ENCODE assay signal across 19 cellular contexts in the genomic region with DNA sequence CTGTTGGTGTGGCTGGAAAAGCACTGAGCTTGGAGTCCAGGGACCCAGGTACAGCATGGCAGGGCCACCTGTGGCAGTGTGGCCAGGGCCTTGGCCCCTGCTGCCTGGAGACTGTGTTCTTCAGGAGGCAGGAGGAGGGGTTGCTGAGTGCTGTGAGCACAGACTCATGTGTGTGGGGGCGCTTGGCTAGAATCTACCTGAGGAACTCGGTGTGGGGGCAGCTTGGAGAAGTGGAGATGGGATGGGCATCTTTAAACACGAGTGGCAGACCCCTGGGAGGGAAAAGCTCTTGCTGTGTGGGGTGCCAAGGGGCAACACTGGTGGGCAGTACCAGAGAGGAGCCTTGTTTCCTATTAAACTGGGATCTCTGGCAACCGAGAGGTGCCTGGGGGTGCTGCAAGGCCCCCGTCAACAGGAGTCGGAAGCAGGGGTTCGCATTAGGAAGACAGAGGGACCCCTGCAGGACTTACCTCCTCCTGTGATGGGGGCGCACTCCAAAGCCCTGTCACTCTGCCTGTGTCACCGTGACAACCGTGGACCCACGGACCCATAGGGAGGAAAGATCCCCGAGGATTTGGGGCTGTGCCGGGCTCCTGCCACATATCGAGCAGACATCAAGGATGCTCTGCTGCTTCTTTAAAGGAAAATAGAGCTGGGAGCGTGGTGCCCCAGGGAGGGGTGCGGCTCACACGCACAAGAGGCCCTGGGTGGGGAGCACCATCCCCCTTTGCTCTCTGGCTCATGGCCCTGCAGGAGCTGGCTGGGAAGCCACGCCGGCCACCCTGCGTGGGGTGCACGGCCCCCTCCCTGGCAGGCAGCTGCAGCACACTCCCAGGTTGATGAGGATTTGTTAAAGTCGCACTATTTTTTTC.
DNase-seq lines count a peak whose midpoint lies in the region; TF ChIP-seq lines count a peak whose summit lies in the region.
"Had no signal": no experiment of that assay in that cellular context is flagged by ENCODE, and none has a peak within 500 bp of the region (broad histone marks: within the 10 kb centered on the region; RNA-seq: fewer than 3 reads in every experiment).

No MANE protein-coding gene starts in this region.

- no peak overlapping the region for H3K4me3 Mint-ChIP-seq in activated naive CD4-positive, alpha-beta T cell treated with anti-CD3 and anti-CD28 coated beads, Interleukin-2, amount 10 ng/mL, durations not matched to agents 7 days and 5 days
- H3K4me3 Mint-ChIP-seq in activated naive CD4-positive, alpha-beta T cell treated with anti-CD3 and anti-CD28 coated beads for 36 hours: no peak overlapping the region
- H3K4me3 Mint-ChIP-seq in chondrocyte (ENCODE audit: unreplicated experiment): no peak overlapping the region
- no peak overlapping the region for H3K4me3 Mint-ChIP-seq in activated T-helper 1 cell treated with anti-CD3 and anti-CD28 coated beads, Interleukin-12 subunit alpha, Interleukin-12 subunit beta, Interleukin-2, Interleukin-4 antibody, amounts not matched to agents 30 ng/mL and 10 ng/mL and 1 ng/mL, durations not matched to agents 14 hours and 24 hours and 36 hours
- H3K4me3 Mint-ChIP-seq: CD4-positive, alpha-beta memory T cell had no signal

- H3K4me2 ChIP-seq in osteoblast (ENCODE audit: insufficient read depth, low read length): no peak overlapping the region

- no peak overlapping the region for H2AFZ ChIP-seq in osteoblast (ENCODE audit: low read length)

- H3K9me3 Mint-ChIP-seq in activated naive CD4-positive, alpha-beta T cell treated with anti-CD3 and anti-CD28 coated beads, Interleukin-2, amount 10 ng/mL, durations not matched to agents 7 days and 5 days: peaks cover 2% of the 10 kb centered on the region
- no peaks in the 10 kb centered on the region for H3K9me3 Mint-ChIP-seq in activated naive CD4-positive, alpha-beta T cell treated with anti-CD3 and anti-CD28 coated beads for 36 hours
- no peaks in the 10 kb centered on the region for H3K9me3 Mint-ChIP-seq in chondrocyte (ENCODE audit: low read depth)
- no peaks in the 10 kb centered on the region for H3K9me3 Mint-ChIP-seq in activated T-helper 1 cell treated with anti-CD3 and anti-CD28 coated beads, Interleukin-12 subunit alpha, Interleukin-12 subunit beta, Interleukin-2, Interleukin-4 antibody, amounts not matched to agents 30 ng/mL and 10 ng/mL and 1 ng/mL, durations not matched to agents 14 hours and 24 hours and 36 hours
- H3K9me3 Mint-ChIP-seq: CD4-positive, alpha-beta memory T cell had no signal

- H3K36me3 Mint-ChIP-seq in activated naive CD4-positive, alpha-beta T cell treated with anti-CD3 and anti-CD28 coated beads, Interleukin-2, amount 10 ng/mL, durations not matched to agents 7 days and 5 days: no peaks in the 10 kb centered on the region
- H3K36me3 Mint-ChIP-seq in activated naive CD4-positive, alpha-beta T cell treated with anti-CD3 and anti-CD28 coated beads for 36 hours (ENCODE audit: low read depth): no peaks in the 10 kb centered on the region
- H3K36me3 Mint-ChIP-seq in chondrocyte (ENCODE audit: low read depth): no peaks in the 10 kb centered on the region
- H3K36me3 Mint-ChIP-seq in activated T-helper 1 cell treated with anti-CD3 and anti-CD28 coated beads, Interleukin-12 subunit alpha, Interleukin-12 subunit beta, Interleukin-2, Interleukin-4 antibody, amounts not matched to agents 30 ng/mL and 10 ng/mL and 1 ng/mL, durations not matched to agents 14 hours and 24 hours and 36 hours (ENCODE audit: low read depth): no peaks in the 10 kb centered on the region
- H3K36me3 Mint-ChIP-seq: CD4-positive, alpha-beta memory T cell had no signal

- no peaks in the 10 kb centered on the region for H4K20me1 ChIP-seq in osteoblast (ENCODE audit: insufficient read depth, low read length)

- no peak for TF ChIP-seq POLR2A in prostate gland (IDR thresholded peaks at IDR 0.05)

- CTCF ChIA-PET in activated naive CD4-positive, alpha-beta T cell treated with anti-CD3 and anti-CD28 coated beads, Interleukin-2, amount 10 ng/mL, durations not matched to agents 7 days and 5 days (lab: Charles Lee): no interaction called here
- CTCF ChIA-PET in activated naive CD4-positive, alpha-beta T cell treated with anti-CD3 and anti-CD28 coated beads for 36 hours (lab: Charles Lee): no interaction called here

- H3K4me1 ChIP-seq in osteoblast (ENCODE audit: insufficient read depth, low read length): no peaks in the 10 kb centered on the region
- no peaks in the 10 kb centered on the region for H3K4me1 ChIP-seq in tibial artery
- H3K4me1 ChIP-seq in prostate gland (replicated peaks): no peaks in the 10 kb centered on the region

- no peak overlapping the region for H3K27ac ChIP-seq in osteoblast (ENCODE audit: low read depth, low read length)
- H3K27ac ChIP-seq in tibial artery: no peak overlapping the region
- H3K27ac ChIP-seq in prostate gland: no peak overlapping the region

- H3K36me3 ChIP-seq in osteoblast (ENCODE audit: insufficient read depth, low read length): no peaks in the 10 kb centered on the region
- H3K36me3 ChIP-seq in tibial artery: no peaks in the 10 kb centered on the region
- no peaks in the 10 kb centered on the region for H3K36me3 ChIP-seq in prostate gland

- H3K27ac Mint-ChIP-seq in activated naive CD4-positive, alpha-beta T cell treated with anti-CD3 and anti-CD28 coated beads, Interleukin-2, amount 10 ng/mL, durations not matched to agents 7 days and 5 days: no peak overlapping the region
- no peak overlapping the region for H3K27ac Mint-ChIP-seq in activated naive CD4-positive, alpha-beta T cell treated with anti-CD3 and anti-CD28 coated beads for 36 hours
- no peak overlapping the region for H3K27ac Mint-ChIP-seq in chondrocyte (ENCODE audit: unreplicated experiment)
- H3K27ac Mint-ChIP-seq in activated T-helper 1 cell treated with anti-CD3 and anti-CD28 coated beads, Interleukin-12 subunit alpha, Interleukin-12 subunit beta, Interleukin-2, Interleukin-4 antibody, amounts not matched to agents 30 ng/mL and 10 ng/mL and 1 ng/mL, durations not matched to agents 14 hours and 24 hours and 36 hours: no peak overlapping the region
- H3K27ac Mint-ChIP-seq: CD4-positive, alpha-beta memory T cell had no signal

- no peaks in the 10 kb centered on the region for H3K4me1 Mint-ChIP-seq in activated naive CD4-positive, alpha-beta T cell treated with anti-CD3 and anti-CD28 coated beads, Interleukin-2, amount 10 ng/mL, durations not matched to agents 7 days and 5 days
- no peaks in the 10 kb centered on the region for H3K4me1 Mint-ChIP-seq in activated naive CD4-positive, alpha-beta T cell treated with anti-CD3 and anti-CD28 coated beads for 36 hours (ENCODE audit: low read depth)
- no peaks in the 10 kb centered on the region for H3K4me1 Mint-ChIP-seq in chondrocyte (ENCODE audit: low read depth)
- no peaks in the 10 kb centered on the region for H3K4me1 Mint-ChIP-seq in activated T-helper 1 cell treated with anti-CD3 and anti-CD28 coated beads, Interleukin-12 subunit alpha, Interleukin-12 subunit beta, Interleukin-2, Interleukin-4 antibody, amounts not matched to agents 30 ng/mL and 10 ng/mL and 1 ng/mL, durations not matched to agents 14 hours and 24 hours and 36 hours (ENCODE audit: low read depth)
- H3K4me1 Mint-ChIP-seq: CD4-positive, alpha-beta memory T cell had no signal

- H3K9me3 ChIP-seq in osteoblast (ENCODE audit: low read depth, low read length) (no peaks in the 10 kb centered on the region), tibial artery (no peaks in the 10 kb centered on the region), prostate gland (no peaks in the 10 kb centered on the region)

- H3K4me3 ChIP-seq in osteoblast (ENCODE audit: insufficient read depth, low read length) (no peak overlapping the region), tibial artery (no peak overlapping the region), prostate gland (no peak overlapping the region)
- H3K4me3 ChIP-seq: GM12878 had no signal

- H3K27me3 Mint-ChIP-seq in activated naive CD4-positive, alpha-beta T cell treated with anti-CD3 and anti-CD28 coated beads, Interleukin-2, amount 10 ng/mL, durations not matched to agents 7 days and 5 days: peaks cover 13% of the 10 kb centered on the region
- no peaks in the 10 kb centered on the region for H3K27me3 Mint-ChIP-seq in activated naive CD4-positive, alpha-beta T cell treated with anti-CD3 and anti-CD28 coated beads for 36 hours (ENCODE audit: low read depth)
- peaks cover 18% of the 10 kb centered on the region for H3K27me3 Mint-ChIP-seq in chondrocyte (ENCODE audit: low read depth)
- H3K27me3 Mint-ChIP-seq in activated T-helper 1 cell treated with anti-CD3 and anti-CD28 coated beads, Interleukin-12 subunit alpha, Interleukin-12 subunit beta, Interleukin-2, Interleukin-4 antibody, amounts not matched to agents 30 ng/mL and 10 ng/mL and 1 ng/mL, durations not matched to agents 14 hours and 24 hours and 36 hours (ENCODE audit: insufficient read depth): no peaks in the 10 kb centered on the region

- DNase-seq in activated naive CD4-positive, alpha-beta T cell treated with anti-CD3 and anti-CD28 coated beads, Interleukin-2, amount 10 ng/mL, durations not matched to agents 7 days and 5 days: peak; percentile 10
- no peak for DNase-seq in activated naive CD4-positive, alpha-beta T cell treated with anti-CD3 and anti-CD28 coated beads for 36 hours
- DNase-seq in chondrocyte (ENCODE audit: low spot score) (peak; percentile 83), osteoblast (ENCODE audit: insufficient read length, low spot score, missing footprints) (peak; percentile 26), tibial artery (peak; percentile 11 to 46), prostate gland (ENCODE audit: low spot score) (no peak)
- no peak for DNase-seq in activated T-helper 1 cell treated with anti-CD3 and anti-CD28 coated beads, Interleukin-12 subunit alpha, Interleukin-12 subunit beta, Interleukin-2, Interleukin-4 antibody, amounts not matched to agents 30 ng/mL and 10 ng/mL and 1 ng/mL, durations not matched to agents 14 hours and 24 hours and 36 hours (ENCODE audit: low spot score)
- DNase-seq: CD4-positive, alpha-beta memory T cell; DMS53; EL; IMR-90; NCI-H1417; NCI-H187 treated with DMSO at 0.1 percent for 48 hours; NCI-H226; NCI-H524; NCI-H82; OCI-M1; RPMI8226 had no signal

- intact Hi-C loops in activated naive CD4-positive, alpha-beta T cell treated with anti-CD3 and anti-CD28 coated beads for 36 hours (cut with micrococcal nuclease): no loop called here
- intact Hi-C loops in tibial artery (cut with DNase I; ENCODE audit: low total_unique reads): no loop called here
- intact Hi-C loops in activated T-helper 1 cell treated with anti-CD3 and anti-CD28 coated beads, Interleukin-12 subunit alpha, Interleukin-12 subunit beta, Interleukin-2, Interleukin-4 antibody, amounts not matched to agents 30 ng/mL and 10 ng/mL and 1 ng/mL, durations not matched to agents 14 hours and 24 hours and 36 hours (cut with micrococcal nuclease): no loop called here
- intact Hi-C loops in prostate gland (cut with DNase I): no loop called here

- TF ChIP-seq CTCF in chondrocyte (IDR thresholded peaks at IDR 0.05) (no peak), osteoblast (IDR thresholded peaks at IDR 0.05; ENCODE audit: extremely low read depth, low read depth, low read length) (no peak), tibial artery (IDR thresholded peaks at IDR 0.05) (no peak), prostate gland (IDR thresholded peaks at IDR 0.05) (no peak)

- H3K27me3 ChIP-seq in osteoblast (ENCODE audit: insufficient read depth, low read length): peaks cover 6% of the 10 kb centered on the region
- H3K27me3 ChIP-seq in tibial artery: peaks cover 0 to 49% of the 10 kb centered on the region in 2 donors
- H3K27me3 ChIP-seq in prostate gland (replicated peaks; ENCODE audit: insufficient read depth): no peaks in the 10 kb centered on the region

- H3K79me2 ChIP-seq in osteoblast (ENCODE audit: insufficient read depth, low read length): no peaks in the 10 kb centered on the region

- WGBS in prostate gland: 75% methylated on average over 22 of the region's 22 CpGs

Comparison
In these comparisons a context has a peak if more than half of its experiments do, and no peak if none do; other contexts are left out.
1. DNase-seq: peak in activated naive CD4-positive, alpha-beta T cell treated with anti-CD3 and anti-CD28 coated beads, Interleukin-2, amount 10 ng/mL, durations not matched to agents 7 days and 5 days (single experiment), chondrocyte (single experiment), osteoblast (single experiment) and tibial artery (2 of 2); none in activated naive CD4-positive, alpha-beta T cell treated with anti-CD3 and anti-CD28 coated beads for 36 hours (single experiment), activated T-helper 1 cell treated with anti-CD3 and anti-CD28 coated beads, Interleukin-12 subunit alpha, Interleukin-12 subunit beta, Interleukin-2, Interleukin-4 antibody, amounts not matched to agents 30 ng/mL and 10 ng/mL and 1 ng/mL, durations not matched to agents 14 hours and 24 hours and 36 hours (single experiment) and prostate gland (single experiment).